29 cellular contexts compared by ENCODE assay signal in genomic region chr2:144905956-144906355, GRCh38.
"Had no signal": no experiment of that assay in that cellular context is flagged by ENCODE, and none has a peak within 500 bp of the region (broad histone marks: within the 10 kb centered on the region; RNA-seq: fewer than 3 reads in every experiment).

No MANE protein-coding gene starts in this region.

- FAIRE-seq: colon, endometrium, endothelial cell of umbilical vein, frontal cortex had no signal

- ATAC-seq: effector memory CD8-positive, alpha-beta T cell; esophagus mucosa; foreskin keratinocyte; gastrocnemius medialis; gastroesophageal sphincter; heart left ventricle; heart right ventricle had no signal

- H3K4me3 Mint-ChIP-seq: dendritic cell treated with granulocyte-macrophage colony-stimulating factor and Interleukin-4, amounts not matched to agents 40 ng/mL and 50 ng/mL, for 4 days; effector memory CD8-positive, alpha-beta T cell; endodermal cell had no signal

- H3K27ac ChIP-seq: colonic mucosa, coronary artery, dorsolateral prefrontal cortex, epithelial cell of prostate, esophagus muscularis mucosa, esophagus squamous epithelium, foreskin keratinocyte, gastrocnemius medialis, gastroesophageal sphincter, heart left ventricle, heart right ventricle had no signal

- H3K36me3 ChIP-seq: colonic mucosa, esophagus muscularis mucosa, esophagus squamous epithelium, gastrocnemius medialis, gastroesophageal sphincter, heart left ventricle, heart right ventricle had no signal

- H3K4me1 ChIP-seq: colonic mucosa, esophagus muscularis mucosa, esophagus squamous epithelium, foreskin keratinocyte, gastrocnemius medialis, gastroesophageal sphincter, heart left ventricle, heart right ventricle had no signal

- H3K27me3 Mint-ChIP-seq: dendritic cell treated with granulocyte-macrophage colony-stimulating factor and Interleukin-4, amounts not matched to agents 40 ng/mL and 50 ng/mL, for 4 days had no signal

- H3K27me3 ChIP-seq: colonic mucosa, dorsolateral prefrontal cortex, esophagus muscularis mucosa, esophagus squamous epithelium, foreskin keratinocyte, gastrocnemius medialis, gastroesophageal sphincter, heart left ventricle, heart right ventricle had no signal

- H3K9me3 ChIP-seq: colonic mucosa, esophagus muscularis mucosa, esophagus squamous epithelium, gastrocnemius medialis, gastroesophageal sphincter had no signal

- DNase-seq: colonic mucosa; cortex of kidney; dermis blood vessel endothelial cell; dorsolateral prefrontal cortex; effector CD4-positive, alpha-beta T cell; effector CD8-positive, alpha-beta T cell; effector memory CD4-positive, alpha-beta T cell; effector memory CD8-positive, alpha-beta T cell; endodermal cell; erythroblast; esophagus squamous epithelium; foreskin fibroblast; foreskin keratinocyte; foreskin melanocyte; gastrocnemius medialis; glutamatergic neuron; head of caudate nucleus; heart left ventricle; heart right ventricle had no signal

- H3K4me3 ChIP-seq: colonic mucosa, coronary artery, dorsolateral prefrontal cortex, esophagus muscularis mucosa, esophagus squamous epithelium, gastrocnemius medialis, gastroesophageal sphincter, heart left ventricle, heart right ventricle had no signal

- H3K9me3 Mint-ChIP-seq: effector memory CD8-positive, alpha-beta T cell had no signal

- H3K27ac Mint-ChIP-seq: dendritic cell treated with granulocyte-macrophage colony-stimulating factor and Interleukin-4, amounts not matched to agents 40 ng/mL and 50 ng/mL, for 4 days; effector memory CD8-positive, alpha-beta T cell; endodermal cell had no signal
